3 cellular contexts compared by ENCODE assay signal in the genomic region with DNA sequence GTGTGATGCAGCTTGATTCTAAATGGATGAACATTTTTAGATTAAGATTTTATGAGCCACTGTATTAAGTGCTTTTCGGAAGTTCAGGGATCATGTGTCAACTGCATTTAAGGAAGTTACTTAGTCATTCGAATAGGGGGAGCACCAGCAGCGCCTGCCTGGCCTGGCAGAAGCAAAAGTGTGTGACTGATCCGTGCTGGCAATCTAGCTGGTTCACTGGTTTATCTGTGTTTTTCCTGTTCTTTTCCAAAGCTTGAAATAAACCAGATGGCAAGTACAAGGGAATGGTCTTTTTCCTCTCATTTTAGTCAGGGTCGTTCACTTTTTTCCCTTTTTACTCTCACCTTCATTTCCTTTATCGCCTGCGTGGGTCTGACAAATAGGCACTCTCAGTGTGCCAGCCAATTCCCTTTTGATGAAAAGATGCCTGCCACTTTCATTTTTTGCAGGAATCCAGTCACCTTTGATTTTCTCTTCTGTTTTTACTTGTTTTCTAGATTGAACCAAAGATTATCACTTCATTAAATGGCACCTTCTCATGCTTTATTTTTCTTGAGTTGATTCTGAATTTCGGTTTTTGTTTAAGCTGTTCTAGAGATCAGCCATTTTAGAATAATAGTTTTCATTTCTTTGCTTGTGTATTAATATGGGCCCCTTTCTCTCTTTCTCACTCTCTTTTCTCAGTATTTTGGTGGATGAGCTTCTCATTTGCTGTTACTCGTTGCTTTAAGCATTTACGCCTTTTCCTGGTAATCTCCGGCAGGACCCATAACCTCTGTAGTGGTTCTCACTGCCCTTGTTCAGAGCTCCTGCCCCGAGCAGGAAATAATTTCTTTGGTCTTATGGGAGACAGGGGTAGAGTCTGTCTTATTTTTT.
A peak's percentile ranks its signal among the peaks of the same experiment; 100 is the strongest.
TF ChIP-seq lines count a peak whose summit lies in the region.

No MANE protein-coding gene starts in this region.

TF ChIP-seq in HCT116, 20 proteins besides CTCF, POLR2A, EP300 and RAD21:
- TF ChIP-seq EZH2 (IDR thresholded peaks at IDR 0.05) (no peak), ZNF274 (IDR thresholded peaks at IDR 0.05; ENCODE audit: low read depth, low read length) (no peak), CBX3 (IDR thresholded peaks at IDR 0.05; ENCODE audit: low read depth) (no peak), EGR1 (IDR thresholded peaks at IDR 0.05; ENCODE audit: low read depth) (no peak), POLR2AphosphoS5 (IDR thresholded peaks at IDR 0.05; ENCODE audit: low read depth, low read length) (no peak), SP1 (IDR thresholded peaks at IDR 0.05; ENCODE audit: low read depth) (no peak), TCF7L2 (IDR thresholded peaks at IDR 0.05; ENCODE audit: borderline replicate concordance, extremely low read depth, insufficient read depth, insufficient read length) (no peak)
TF ChIP-seq in HCT116: peak in this region for 0.

TF ChIP-seq in SK-N-SH treated with all-trans-retinoic acid at 6 μM for 48 hours, 23 proteins besides CTCF, POLR2A, EP300 and RAD21 (continues in another document):
- TF ChIP-seq OSR1 (CRISPR knock-in tag; IDR thresholded peaks at IDR 0.05): no peak
- TF ChIP-seq BACH2 (CRISPR knock-in tag; IDR thresholded peaks at IDR 0.05; ENCODE audit: borderline replicate concordance): no peak
- TF ChIP-seq, protein P1, sequence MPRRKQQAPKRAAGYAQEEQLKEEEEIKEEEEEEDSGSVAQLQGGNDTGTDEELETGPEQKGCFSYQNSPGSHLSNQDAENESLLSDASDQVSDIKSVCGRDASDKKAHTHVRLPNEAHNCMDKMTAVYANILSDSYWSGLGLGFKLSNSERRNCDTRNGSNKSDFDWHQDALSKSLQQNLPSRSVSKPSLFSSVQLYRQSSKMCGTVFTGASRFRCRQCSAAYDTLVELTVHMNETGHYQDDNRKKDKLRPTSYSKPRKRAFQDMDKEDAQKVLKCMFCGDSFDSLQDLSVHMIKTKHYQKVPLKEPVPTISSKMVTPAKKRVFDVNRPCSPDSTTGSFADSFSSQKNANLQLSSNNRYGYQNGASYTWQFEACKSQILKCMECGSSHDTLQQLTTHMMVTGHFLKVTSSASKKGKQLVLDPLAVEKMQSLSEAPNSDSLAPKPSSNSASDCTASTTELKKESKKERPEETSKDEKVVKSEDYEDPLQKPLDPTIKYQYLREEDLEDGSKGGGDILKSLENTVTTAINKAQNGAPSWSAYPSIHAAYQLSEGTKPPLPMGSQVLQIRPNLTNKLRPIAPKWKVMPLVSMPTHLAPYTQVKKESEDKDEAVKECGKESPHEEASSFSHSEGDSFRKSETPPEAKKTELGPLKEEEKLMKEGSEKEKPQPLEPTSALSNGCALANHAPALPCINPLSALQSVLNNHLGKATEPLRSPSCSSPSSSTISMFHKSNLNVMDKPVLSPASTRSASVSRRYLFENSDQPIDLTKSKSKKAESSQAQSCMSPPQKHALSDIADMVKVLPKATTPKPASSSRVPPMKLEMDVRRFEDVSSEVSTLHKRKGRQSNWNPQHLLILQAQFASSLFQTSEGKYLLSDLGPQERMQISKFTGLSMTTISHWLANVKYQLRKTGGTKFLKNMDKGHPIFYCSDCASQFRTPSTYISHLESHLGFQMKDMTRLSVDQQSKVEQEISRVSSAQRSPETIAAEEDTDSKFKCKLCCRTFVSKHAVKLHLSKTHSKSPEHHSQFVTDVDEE (CRISPR knock-in tag; IDR thresholded peaks at IDR 0.05): peak; percentile 18; the same call in 1 of the 2 replicates
- TF ChIP-seq, protein P2, sequence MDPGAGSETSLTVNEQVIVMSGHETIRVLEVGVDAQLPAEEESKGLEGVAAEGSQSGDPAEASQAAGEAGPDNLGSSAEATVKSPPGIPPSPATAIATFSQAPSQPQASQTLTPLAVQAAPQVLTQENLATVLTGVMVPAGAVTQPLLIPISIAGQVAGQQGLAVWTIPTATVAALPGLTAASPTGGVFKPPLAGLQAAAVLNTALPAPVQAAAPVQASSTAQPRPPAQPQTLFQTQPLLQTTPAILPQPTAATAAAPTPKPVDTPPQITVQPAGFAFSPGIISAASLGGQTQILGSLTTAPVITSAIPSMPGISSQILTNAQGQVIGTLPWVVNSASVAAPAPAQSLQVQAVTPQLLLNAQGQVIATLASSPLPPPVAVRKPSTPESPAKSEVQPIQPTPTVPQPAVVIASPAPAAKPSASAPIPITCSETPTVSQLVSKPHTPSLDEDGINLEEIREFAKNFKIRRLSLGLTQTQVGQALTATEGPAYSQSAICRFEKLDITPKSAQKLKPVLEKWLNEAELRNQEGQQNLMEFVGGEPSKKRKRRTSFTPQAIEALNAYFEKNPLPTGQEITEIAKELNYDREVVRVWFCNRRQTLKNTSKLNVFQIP (CRISPR knock-in tag; IDR thresholded peaks at IDR 0.05; ENCODE audit: borderline replicate concordance, low read depth): no peak
- TF ChIP-seq, protein P3, sequence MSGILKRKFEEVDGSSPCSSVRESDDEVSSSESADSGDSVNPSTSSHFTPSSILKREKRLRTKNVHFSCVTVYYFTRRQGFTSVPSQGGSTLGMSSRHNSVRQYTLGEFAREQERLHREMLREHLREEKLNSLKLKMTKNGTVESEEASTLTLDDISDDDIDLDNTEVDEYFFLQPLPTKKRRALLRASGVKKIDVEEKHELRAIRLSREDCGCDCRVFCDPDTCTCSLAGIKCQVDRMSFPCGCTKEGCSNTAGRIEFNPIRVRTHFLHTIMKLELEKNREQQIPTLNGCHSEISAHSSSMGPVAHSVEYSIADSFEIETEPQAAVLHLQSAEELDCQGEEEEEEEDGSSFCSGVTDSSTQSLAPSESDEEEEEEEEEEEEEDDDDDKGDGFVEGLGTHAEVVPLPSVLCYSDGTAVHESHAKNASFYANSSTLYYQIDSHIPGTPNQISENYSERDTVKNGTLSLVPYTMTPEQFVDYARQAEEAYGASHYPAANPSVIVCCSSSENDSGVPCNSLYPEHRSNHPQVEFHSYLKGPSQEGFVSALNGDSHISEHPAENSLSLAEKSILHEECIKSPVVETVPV (CRISPR knock-in tag; IDR thresholded peaks at IDR 0.05): no peak
- no peak for TF ChIP-seq ZNF8 (CRISPR knock-in tag; IDR thresholded peaks at IDR 0.05)
- peak; percentile 62 for TF ChIP-seq ISL1 (CRISPR knock-in tag; IDR thresholded peaks at IDR 0.05)
- no peak for TF ChIP-seq ZNF565 (CRISPR knock-in tag; conservative IDR thresholded peaks at IDR 0.05; ENCODE audit: low read depth)
- TF ChIP-seq ARNTL (CRISPR knock-in tag; IDR thresholded peaks at IDR 0.05; ENCODE audit: borderline replicate concordance, low read depth): no peak
- TF ChIP-seq ZNF70 (CRISPR knock-in tag; IDR thresholded peaks at IDR 0.05): no peak
- no peak for TF ChIP-seq TCF4 (CRISPR knock-in tag; IDR thresholded peaks at IDR 0.05; ENCODE audit: borderline replicate concordance)
- peak; percentile 24; the same call in 1 of the 2 replicates for TF ChIP-seq ZFP3 (CRISPR knock-in tag; IDR thresholded peaks at IDR 0.05)
- no peak for TF ChIP-seq ZFP30 (CRISPR knock-in tag; IDR thresholded peaks at IDR 0.05)
- TF ChIP-seq TOX (CRISPR knock-in tag; IDR thresholded peaks at IDR 0.05; ENCODE audit: borderline replicate concordance): no peak
- no peak for TF ChIP-seq ZC3H10 (CRISPR knock-in tag; IDR thresholded peaks at IDR 0.05)
- no peak for TF ChIP-seq RARB (CRISPR knock-in tag; IDR thresholded peaks at IDR 0.05)
- no peak for TF ChIP-seq CSDC2 (CRISPR knock-in tag; IDR thresholded peaks at IDR 0.05)
- TF ChIP-seq, protein P4, sequence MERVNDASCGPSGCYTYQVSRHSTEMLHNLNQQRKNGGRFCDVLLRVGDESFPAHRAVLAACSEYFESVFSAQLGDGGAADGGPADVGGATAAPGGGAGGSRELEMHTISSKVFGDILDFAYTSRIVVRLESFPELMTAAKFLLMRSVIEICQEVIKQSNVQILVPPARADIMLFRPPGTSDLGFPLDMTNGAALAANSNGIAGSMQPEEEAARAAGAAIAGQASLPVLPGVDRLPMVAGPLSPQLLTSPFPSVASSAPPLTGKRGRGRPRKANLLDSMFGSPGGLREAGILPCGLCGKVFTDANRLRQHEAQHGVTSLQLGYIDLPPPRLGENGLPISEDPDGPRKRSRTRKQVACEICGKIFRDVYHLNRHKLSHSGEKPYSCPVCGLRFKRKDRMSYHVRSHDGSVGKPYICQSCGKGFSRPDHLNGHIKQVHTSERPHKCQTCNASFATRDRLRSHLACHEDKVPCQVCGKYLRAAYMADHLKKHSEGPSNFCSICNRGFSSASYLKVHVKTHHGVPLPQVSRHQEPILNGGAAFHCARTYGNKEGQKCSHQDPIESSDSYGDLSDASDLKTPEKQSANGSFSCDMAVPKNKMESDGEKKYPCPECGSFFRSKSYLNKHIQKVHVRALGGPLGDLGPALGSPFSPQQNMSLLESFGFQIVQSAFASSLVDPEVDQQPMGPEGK (CRISPR knock-in tag; IDR thresholded peaks at IDR 0.05; ENCODE audit: borderline replicate concordance): no peak
- TF ChIP-seq SNAI2 (CRISPR knock-in tag; IDR thresholded peaks at IDR 0.05): no peak

TF ChIP-seq in K562, 482 proteins besides CTCF, POLR2A, EP300 and RAD21 (continues in another document):
- TF ChIP-seq NFE2 (IDR thresholded peaks at IDR 0.05; ENCODE audit: low read depth) (peak; percentile 82), ZNF212 (CRISPR knock-in tag; IDR thresholded peaks at IDR 0.05) (no peak), EP400 (IDR thresholded peaks at IDR 0.05) (peak; percentile 45; the same call in 1 of the 2 replicates), RCOR1 (IDR thresholded peaks at IDR 0.05; ENCODE audit: borderline replicate concordance in 1 of 2, low read depth in 2 of 2, low read length in 2 of 2) (no peak), NCOR1 (IDR thresholded peaks at IDR 0.05) (0 out of 2 replicates have a peak, but pooled peaks have one; percentile 20), GATAD2A (IDR thresholded peaks at IDR 0.05) (0 out of 2 replicates have a peak, but pooled peaks have one; percentile 36), HNRNPLL (IDR thresholded peaks at IDR 0.05; ENCODE audit: low read depth, low read length, poor library complexity, severe bottlenecking) (peak; percentile 19), C11orf30 (IDR thresholded peaks at IDR 0.05; ENCODE audit: low read depth) (peak; percentile 49; the same call in 1 of the 2 replicates), GTF2A2 (tag; IDR thresholded peaks at IDR 0.05) (peak; percentile 43; the same call in 1 of the 2 replicates), KLF1 (tag; IDR thresholded peaks at IDR 0.05) (no peak), RBBP5 (IDR thresholded peaks at IDR 0.05; ENCODE audit: borderline replicate concordance, insufficient read depth, low read length, poor library complexity, severe bottlenecking) (peak; percentile 62), CTBP1 (IDR thresholded peaks at IDR 0.05; ENCODE audit: borderline replicate concordance) (0 out of 2 replicates have a peak, but pooled peaks have one; percentile 13), BCL6 (CRISPR knock-in tag; IDR thresholded peaks at IDR 0.05) (no peak), XRCC3 (IDR thresholded peaks at IDR 0.05) (no peak)
- TF ChIP-seq, protein P5, sequence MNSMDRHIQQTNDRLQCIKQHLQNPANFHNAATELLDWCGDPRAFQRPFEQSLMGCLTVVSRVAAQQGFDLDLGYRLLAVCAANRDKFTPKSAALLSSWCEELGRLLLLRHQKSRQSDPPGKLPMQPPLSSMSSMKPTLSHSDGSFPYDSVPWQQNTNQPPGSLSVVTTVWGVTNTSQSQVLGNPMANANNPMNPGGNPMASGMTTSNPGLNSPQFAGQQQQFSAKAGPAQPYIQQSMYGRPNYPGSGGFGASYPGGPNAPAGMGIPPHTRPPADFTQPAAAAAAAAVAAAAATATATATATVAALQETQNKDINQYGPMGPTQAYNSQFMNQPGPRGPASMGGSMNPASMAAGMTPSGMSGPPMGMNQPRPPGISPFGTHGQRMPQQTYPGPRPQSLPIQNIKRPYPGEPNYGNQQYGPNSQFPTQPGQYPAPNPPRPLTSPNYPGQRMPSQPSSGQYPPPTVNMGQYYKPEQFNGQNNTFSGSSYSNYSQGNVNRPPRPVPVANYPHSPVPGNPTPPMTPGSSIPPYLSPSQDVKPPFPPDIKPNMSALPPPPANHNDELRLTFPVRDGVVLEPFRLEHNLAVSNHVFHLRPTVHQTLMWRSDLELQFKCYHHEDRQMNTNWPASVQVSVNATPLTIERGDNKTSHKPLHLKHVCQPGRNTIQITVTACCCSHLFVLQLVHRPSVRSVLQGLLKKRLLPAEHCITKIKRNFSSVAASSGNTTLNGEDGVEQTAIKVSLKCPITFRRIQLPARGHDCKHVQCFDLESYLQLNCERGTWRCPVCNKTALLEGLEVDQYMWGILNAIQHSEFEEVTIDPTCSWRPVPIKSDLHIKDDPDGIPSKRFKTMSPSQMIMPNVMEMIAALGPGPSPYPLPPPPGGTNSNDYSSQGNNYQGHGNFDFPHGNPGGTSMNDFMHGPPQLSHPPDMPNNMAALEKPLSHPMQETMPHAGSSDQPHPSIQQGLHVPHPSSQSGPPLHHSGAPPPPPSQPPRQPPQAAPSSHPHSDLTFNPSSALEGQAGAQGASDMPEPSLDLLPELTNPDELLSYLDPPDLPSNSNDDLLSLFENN (IDR thresholded peaks at IDR 0.05; ENCODE audit: low read depth in 2 of 2, low read length in 2 of 2): no peak
- TF ChIP-seq, protein P6, sequence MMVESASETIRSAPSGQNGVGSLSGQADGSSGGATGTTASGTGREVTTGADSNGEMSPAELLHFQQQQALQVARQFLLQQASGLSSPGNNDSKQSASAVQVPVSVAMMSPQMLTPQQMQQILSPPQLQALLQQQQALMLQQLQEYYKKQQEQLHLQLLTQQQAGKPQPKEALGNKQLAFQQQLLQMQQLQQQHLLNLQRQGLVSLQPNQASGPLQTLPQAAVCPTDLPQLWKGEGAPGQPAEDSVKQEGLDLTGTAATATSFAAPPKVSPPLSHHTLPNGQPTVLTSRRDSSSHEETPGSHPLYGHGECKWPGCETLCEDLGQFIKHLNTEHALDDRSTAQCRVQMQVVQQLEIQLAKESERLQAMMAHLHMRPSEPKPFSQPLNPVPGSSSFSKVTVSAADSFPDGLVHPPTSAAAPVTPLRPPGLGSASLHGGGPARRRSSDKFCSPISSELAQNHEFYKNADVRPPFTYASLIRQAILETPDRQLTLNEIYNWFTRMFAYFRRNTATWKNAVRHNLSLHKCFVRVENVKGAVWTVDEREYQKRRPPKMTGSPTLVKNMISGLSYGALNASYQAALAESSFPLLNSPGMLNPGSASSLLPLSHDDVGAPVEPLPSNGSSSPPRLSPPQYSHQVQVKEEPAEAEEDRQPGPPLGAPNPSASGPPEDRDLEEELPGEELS (CRISPR knock-in tag; IDR thresholded peaks at IDR 0.05; ENCODE audit: borderline replicate concordance): no peak
- TF ChIP-seq, protein P7, sequence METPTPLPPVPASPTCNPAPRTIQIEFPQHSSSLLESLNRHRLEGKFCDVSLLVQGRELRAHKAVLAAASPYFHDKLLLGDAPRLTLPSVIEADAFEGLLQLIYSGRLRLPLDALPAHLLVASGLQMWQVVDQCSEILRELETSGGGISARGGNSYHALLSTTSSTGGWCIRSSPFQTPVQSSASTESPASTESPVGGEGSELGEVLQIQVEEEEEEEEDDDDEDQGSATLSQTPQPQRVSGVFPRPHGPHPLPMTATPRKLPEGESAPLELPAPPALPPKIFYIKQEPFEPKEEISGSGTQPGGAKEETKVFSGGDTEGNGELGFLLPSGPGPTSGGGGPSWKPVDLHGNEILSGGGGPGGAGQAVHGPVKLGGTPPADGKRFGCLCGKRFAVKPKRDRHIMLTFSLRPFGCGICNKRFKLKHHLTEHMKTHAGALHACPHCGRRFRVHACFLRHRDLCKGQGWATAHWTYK (CRISPR knock-in tag; IDR thresholded peaks at IDR 0.05): no peak
- TF ChIP-seq, protein P8, sequence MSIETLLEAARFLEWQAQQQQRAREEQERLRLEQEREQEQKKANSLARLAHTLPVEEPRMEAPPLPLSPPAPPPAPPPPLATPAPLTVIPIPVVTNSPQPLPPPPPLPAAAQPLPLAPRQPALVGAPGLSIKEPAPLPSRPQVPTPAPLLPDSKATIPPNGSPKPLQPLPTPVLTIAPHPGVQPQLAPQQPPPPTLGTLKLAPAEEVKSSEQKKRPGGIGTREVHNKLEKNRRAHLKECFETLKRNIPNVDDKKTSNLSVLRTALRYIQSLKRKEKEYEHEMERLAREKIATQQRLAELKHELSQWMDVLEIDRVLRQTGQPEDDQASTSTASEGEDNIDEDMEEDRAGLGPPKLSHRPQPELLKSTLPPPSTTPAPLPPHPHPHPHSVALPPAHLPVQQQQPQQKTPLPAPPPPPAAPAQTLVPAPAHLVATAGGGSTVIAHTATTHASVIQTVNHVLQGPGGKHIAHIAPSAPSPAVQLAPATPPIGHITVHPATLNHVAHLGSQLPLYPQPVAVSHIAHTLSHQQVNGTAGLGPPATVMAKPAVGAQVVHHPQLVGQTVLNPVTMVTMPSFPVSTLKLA (conservative IDR thresholded peaks at IDR 0.05): 0 out of 4 replicates have a peak, but pooled peaks of 1 of the 2 experiments have one; percentile 42
